Comparison of ENCODE assay signal across 8 cellular contexts in genomic region chr2:84942964-84943421, GRCh38. TPM values are rescaled to one million over a fixed set of nuclear protein-coding genes. Genes with fewer than 3 reads are reported as not detected.
DNase-seq lines count a peak whose midpoint lies in the region; ATAC-seq and TF ChIP-seq lines count a peak whose summit lies in the region.

No MANE protein-coding gene starts in this region.

- TF ChIP-seq CTCF in Panc1 (IDR thresholded peaks at IDR 0.05) = no peak
- no peak for TF ChIP-seq CTCF in testis (IDR thresholded peaks at IDR 0.05)

- H3K27ac ChIP-seq in Panc1 (ENCODE audit: low read length) = no peak overlapping the region
- H3K27ac ChIP-seq in testis = no peak overlapping the region

- H3K4me3 ChIP-seq in Panc1 (ENCODE audit: low read depth in 2 of 2, low read length in 2 of 2) (no peak overlapping the region), testis (no peak overlapping the region)

- H3K27me3 ChIP-seq in Panc1 (ENCODE audit: control insufficient read depth, insufficient read depth, low read length) = no peaks in the 10 kb centered on the region
- no peaks in the 10 kb centered on the region for H3K27me3 ChIP-seq in testis

- in situ Hi-C loops in Panc1 (cut with HindIII; ENCODE audit: low pct_unique_long_range_greater_than_20kb, low sequenced_read_pairs) = no loop called here

- peak; percentile 36 for DNase-seq in AG08395 (ENCODE audit: low spot score)
- DNase-seq in Panc1 (ENCODE audit: low read depth, low spot score) = no peak
- DNase-seq in DMS79 treated with DMSO at 0.1 percent for 48 hours (lab: John Stamatoyannopoulos, UW) = no peak
- no peak for DNase-seq in testis
- DNase-seq in islet precursor cell = no peak

- H3K9me3 ChIP-seq in Panc1 (ENCODE audit: control insufficient read depth, insufficient read depth, low read depth, low read length) (no peaks in the 10 kb centered on the region), testis (no peaks in the 10 kb centered on the region)

- intact Hi-C loops in Panc1 (cut with micrococcal nuclease; ENCODE audit: unreplicated experiment) (no loop called here), testis (cut with DNase I; ENCODE audit: low total_unique reads) (no loop called here)

- POLR2A ChIA-PET in Panc1 (lab: Charles Lee) = no interaction called here

- H3K36me3 ChIP-seq in Panc1 (ENCODE audit: control insufficient read depth, insufficient read depth, low read length) = no peaks in the 10 kb centered on the region
- no peaks in the 10 kb centered on the region for H3K36me3 ChIP-seq in testis (ENCODE audit: low read depth, missing control alignments)

- TF ChIP-seq POLR2A in testis (IDR thresholded peaks at IDR 0.05) = no peak

- CTCF ChIA-PET in Panc1 (lab: Charles Lee) = interaction anchor here (1.2 kb wide), 1 partner anchor 17 kb away, joined by 4 read pairs; no protein-coding TSS in a partner anchor

- ATAC-seq in GM18861 (IDR thresholded peaks at IDR 0.05; ENCODE audit: unreplicated experiment) (peak; percentile 27), HG02938 (IDR thresholded peaks at IDR 0.05; ENCODE audit: unreplicated experiment) (peak; percentile 29), Panc1 (no peak), HG02571 (IDR thresholded peaks at IDR 0.05; ENCODE audit: unreplicated experiment) (no peak)

- TSS peak; percentile 75 for BruUV-seq in Panc1 (replicated peaks; lab: Mats Ljungman, UMichigan)

- H3K4me1 ChIP-seq in Panc1 (ENCODE audit: control insufficient read depth, insufficient read depth, low read length) = peaks cover 24% of the 10 kb centered on the region
- no peaks in the 10 kb centered on the region for H3K4me1 ChIP-seq in testis

- 87 to 91% methylated on average over 4 of the region's 4 CpGs for WGBS in testis, 2 donors

RNA-seq across cellular contexts. Expression of gene KCMF1, which starts 28.0 kb away (rescaled TPM):
- total RNA-seq in Panc1 (2021; ENCODE audit: unreplicated experiment) (163 TPM), testis (10 to 100 TPM; 53.9 to 56.9 TPM)
- 73.4 TPM for polyA plus RNA-seq in Panc1 (2012; ENCODE audit: insufficient read length)
- polyA plus RNA-seq in testis (ENCODE audit: insufficient read depth, low read depth, low replicate concordance) = 141 TPM

RNA-seq across cellular contexts. Expression of gene TMSB10, which starts 37.5 kb away (rescaled TPM):
- total RNA-seq in Panc1 (2021; ENCODE audit: unreplicated experiment) = 1,916 TPM
- polyA plus RNA-seq in Panc1 (2012; ENCODE audit: insufficient read length) = 3,818 TPM
- total RNA-seq in testis = 1,000 to 10,000 TPM; 2,819 to 3,571 TPM
- polyA plus RNA-seq in testis (ENCODE audit: insufficient read depth, low read depth, low replicate concordance) = 1,824 TPM

Comparison
In these comparisons a context has a peak if more than half of its experiments do, and no peak if none do; other contexts are left out.
1. ATAC-seq: peak in GM18861 (single experiment) and HG02938 (single experiment); none in Panc1 (single experiment) and HG02571 (single experiment).